9 cellular contexts compared by ENCODE assay signal in genomic region chr3:150469031-150469930, GRCh38.
DNase-seq lines count a peak whose midpoint lies in the region; ATAC-seq and TF ChIP-seq lines count a peak whose summit lies in the region.
"Had no signal": no experiment of that assay in that cellular context is flagged by ENCODE, and none has a peak within 500 bp of the region (broad histone marks: within the 10 kb centered on the region; RNA-seq: fewer than 3 reads in every experiment).

No MANE protein-coding gene starts in this region.

- H3K27ac ChIP-seq in RWPE1 = peak overlapping the region; percentile 95
- peak overlapping the region; percentile 59 to 80 (median 69) for H3K27ac ChIP-seq in gastroesophageal sphincter

- POLR2A ChIA-PET in RWPE1 (lab: Yijun Ruan, JAX; ENCODE audit: low non-redundant PET) (interaction anchor here (1.1 kb wide), 1 partner anchor 60 kb away, joined by 6 read pairs; no protein-coding TSS in a partner anchor), GM10248 (lab: Yijun Ruan, JAX) (no interaction called here)

- H3K4me3 ChIP-seq in gastroesophageal sphincter = no peak overlapping the region

- TF ChIP-seq POLR2A in gastroesophageal sphincter (IDR thresholded peaks at IDR 0.05) = no peak

- H3K4me1 ChIP-seq in gastroesophageal sphincter = peaks cover 0 to 14% (median 5%) of the 10 kb centered on the region in 3 donors

- H3K27me3 ChIP-seq in gastroesophageal sphincter = no peaks in the 10 kb centered on the region

- CTCF ChIA-PET in RWPE1 (lab: Yijun Ruan, JAX) (interaction anchor here (0.6 to 1.0 kb wide), 2 partner anchors 26 to 1944 kb away, joined by 4 read pairs; no protein-coding TSS in a partner anchor), GM10248 (lab: Yijun Ruan, JAX) (interaction anchor here (0.7 to 2.6 kb wide), 2 partner anchors 11 to 25 kb away, joined by 3 to 10 read pairs; no protein-coding TSS in a partner anchor)

- peak; percentile 95 for ATAC-seq in gastroesophageal sphincter
- ATAC-seq in HG03135 (IDR thresholded peaks at IDR 0.05; ENCODE audit: unreplicated experiment) = no peak
- no peak for ATAC-seq in HG03432 (IDR thresholded peaks at IDR 0.05; ENCODE audit: unreplicated experiment)

- H3K9me3 ChIP-seq in gastroesophageal sphincter = no peaks in the 10 kb centered on the region

- H3K36me3 ChIP-seq in gastroesophageal sphincter = no peaks in the 10 kb centered on the region

- no peak for TF ChIP-seq CTCF in RWPE1 (conservative IDR thresholded peaks at IDR 0.05; ENCODE audit: low read depth)
- TF ChIP-seq CTCF in gastroesophageal sphincter (IDR thresholded peaks at IDR 0.05) = no peak
- no peak for TF ChIP-seq CTCF in GM10248 (IDR thresholded peaks at IDR 0.05; ENCODE audit: control extremely low read depth, extremely low read depth, low read depth, missing control alignments)

- DNase-seq in DMS53 treated with DMSO at 0.1 percent for 48 hours (lab: John Stamatoyannopoulos, UW; ENCODE audit: unreplicated experiment) (peak; percentile 49), RWPE1 (ENCODE audit: low spot score) (peak; percentile 91), renal cortical epithelial cell (ENCODE audit: low read depth) (peak; percentile 98), retina (no peak), GM10248 (ENCODE audit: extremely low spot score) (no peak)
- DNase-seq: NCI-H69 had no signal

- no peak for TF ChIP-seq EP300 in gastroesophageal sphincter (IDR thresholded peaks at IDR 0.05)

- 78 to 89% methylated on average over 8 to 15 of the region's 15 CpGs for WGBS in gastroesophageal sphincter (ENCODE audit: low coverage in 1 of 2), 2 donors

Comparison
In these comparisons a context has a peak if more than half of its experiments do, and no peak if none do; other contexts are left out.
1. DNase-seq: peak in DMS53 treated with DMSO at 0.1 percent for 48 hours (single experiment), RWPE1 (single experiment) and renal cortical epithelial cell (single experiment); none in retina (single experiment) and GM10248 (single experiment).